Comparison of ENCODE assay signal across 9 cellular contexts in genomic region chr19:38682872-38683392, GRCh38. TPM values are rescaled to one million over a fixed set of nuclear protein-coding genes. Genes with fewer than 3 reads are reported as not detected.
DNase-seq lines count a peak whose midpoint lies in the region; ATAC-seq and TF ChIP-seq lines count a peak whose summit lies in the region.
"Had no signal": no experiment of that assay in that cellular context is flagged by ENCODE, and none has a peak within 500 bp of the region (broad histone marks: within the 10 kb centered on the region; RNA-seq: fewer than 3 reads in every experiment).

No MANE protein-coding gene starts in this region.

- peaks cover 68 to 88% (median 85%) of the 10 kb centered on the region in 3 donors for H3K4me1 Mint-ChIP-seq in naive B cell

- no peaks in the 10 kb centered on the region for H3K9me3 ChIP-seq in OCI-LY3 (ENCODE audit: insufficient read depth, low read length)
- H3K9me3 ChIP-seq in effector memory CD4-positive, alpha-beta T cell (ENCODE audit: control insufficient read depth, low read length): no peaks in the 10 kb centered on the region

- H3K27ac ChIP-seq in 22Rv1: peak overlapping the region; percentile 92
- peak overlapping the region; percentile 82 for H3K27ac ChIP-seq in OCI-LY3 (ENCODE audit: low read length)
- H3K27ac ChIP-seq in effector memory CD4-positive, alpha-beta T cell (ENCODE audit: insufficient read depth, low read length, poor library complexity, severe bottlenecking): peak overlapping the region; percentile 55

- peaks cover 97% of the 10 kb centered on the region for H3K79me2 ChIP-seq in OCI-LY3 (ENCODE audit: low read length)

- no peaks in the 10 kb centered on the region for H3K27me3 ChIP-seq in OCI-LY3 (ENCODE audit: low read depth, low read length)
- H3K27me3 ChIP-seq in effector memory CD4-positive, alpha-beta T cell (replicated peaks; ENCODE audit: control insufficient read depth, insufficient read depth, low read length, poor library complexity, severe bottlenecking): no peaks in the 10 kb centered on the region

- no peaks in the 10 kb centered on the region for H4K20me1 ChIP-seq in OCI-LY3 (ENCODE audit: insufficient read depth, low read length)

- peak overlapping the region; percentile 72 for H3K4me2 ChIP-seq in OCI-LY3 (ENCODE audit: low read length)

- H2AFZ ChIP-seq in OCI-LY3 (ENCODE audit: low read depth, low read length): no peak overlapping the region

- H3K9me3 Mint-ChIP-seq in naive B cell: no peaks in the 10 kb centered on the region

- peaks cover 4 to 7% of the 10 kb centered on the region in 2 donors for H3K36me3 Mint-ChIP-seq in naive B cell

- TF ChIP-seq CTCF in 22Rv1 (IDR thresholded peaks at IDR 0.05) (no peak), OCI-LY3 (IDR thresholded peaks at IDR 0.05; ENCODE audit: low read depth, low read length) (no peak)

- H3K9ac ChIP-seq in OCI-LY3 (ENCODE audit: low read length): peak overlapping the region; percentile 52; the same call in 1 of the 2 replicates

- peaks cover 54% of the 10 kb centered on the region for H3K4me1 ChIP-seq in OCI-LY3 (ENCODE audit: low read length)
- H3K4me1 ChIP-seq in effector memory CD4-positive, alpha-beta T cell (ENCODE audit: control insufficient read depth, insufficient read depth, low read length, poor library complexity, severe bottlenecking): peaks cover 84% of the 10 kb centered on the region

- H3K27me3 Mint-ChIP-seq in naive B cell: no peaks in the 10 kb centered on the region

- H3K4me3 ChIP-seq in OCI-LY3 (ENCODE audit: low read length): no peak overlapping the region
- H3K4me3 ChIP-seq in effector memory CD4-positive, alpha-beta T cell (ENCODE audit: insufficient read depth, low read depth, low read length, poor library complexity, severe bottlenecking): no peak overlapping the region

- ATAC-seq in naive B cell (ENCODE audit: low read depth in 2 of 2): no peak
- no peak for ATAC-seq in HG02884 (IDR thresholded peaks at IDR 0.05; ENCODE audit: unreplicated experiment)

- H3K36me3 ChIP-seq in OCI-LY3 (replicated peaks; ENCODE audit: low read depth, low read length): peaks cover 23% of the 10 kb centered on the region
- no peaks in the 10 kb centered on the region for H3K36me3 ChIP-seq in effector memory CD4-positive, alpha-beta T cell (ENCODE audit: control insufficient read depth, insufficient read depth, low read length)

- peak overlapping the region in 1 of 8 donors; percentile 29 for H3K4me3 Mint-ChIP-seq in naive B cell

- H3K27ac Mint-ChIP-seq in naive B cell: peak overlapping the region in 5 of 6 donors; percentile 15 to 93 (median 59)

- no peak for DNase-seq in effector memory CD4-positive, alpha-beta T cell
- DNase-seq in naive B cell: no peak
- no peak for DNase-seq in NCI-H1048 (lab: John Stamatoyannopoulos, UW)
- DNase-seq in NCI-H2227 treated with DMSO at 0.1 percent for 48 hours (lab: John Stamatoyannopoulos, UW): no peak
- no peak for DNase-seq in NCI-H2081 treated with DMSO at 0.1 percent for 48 hours (lab: John Stamatoyannopoulos, UW)
- DNase-seq: DMS153 had no signal

RNA-seq across cellular contexts. Expression of gene ACTN4, which starts 35.5 kb away (rescaled TPM):
- polyA plus RNA-seq in naive B cell (ENCODE audit: low read depth in 6 of 6): 10 to 100 TPM in 4 of 6 donors, 1 to 10 TPM in 2; 6.8 to 15.8 (median 10.6) TPM
